8 cellular contexts compared by ENCODE assay signal in the genomic region with DNA sequence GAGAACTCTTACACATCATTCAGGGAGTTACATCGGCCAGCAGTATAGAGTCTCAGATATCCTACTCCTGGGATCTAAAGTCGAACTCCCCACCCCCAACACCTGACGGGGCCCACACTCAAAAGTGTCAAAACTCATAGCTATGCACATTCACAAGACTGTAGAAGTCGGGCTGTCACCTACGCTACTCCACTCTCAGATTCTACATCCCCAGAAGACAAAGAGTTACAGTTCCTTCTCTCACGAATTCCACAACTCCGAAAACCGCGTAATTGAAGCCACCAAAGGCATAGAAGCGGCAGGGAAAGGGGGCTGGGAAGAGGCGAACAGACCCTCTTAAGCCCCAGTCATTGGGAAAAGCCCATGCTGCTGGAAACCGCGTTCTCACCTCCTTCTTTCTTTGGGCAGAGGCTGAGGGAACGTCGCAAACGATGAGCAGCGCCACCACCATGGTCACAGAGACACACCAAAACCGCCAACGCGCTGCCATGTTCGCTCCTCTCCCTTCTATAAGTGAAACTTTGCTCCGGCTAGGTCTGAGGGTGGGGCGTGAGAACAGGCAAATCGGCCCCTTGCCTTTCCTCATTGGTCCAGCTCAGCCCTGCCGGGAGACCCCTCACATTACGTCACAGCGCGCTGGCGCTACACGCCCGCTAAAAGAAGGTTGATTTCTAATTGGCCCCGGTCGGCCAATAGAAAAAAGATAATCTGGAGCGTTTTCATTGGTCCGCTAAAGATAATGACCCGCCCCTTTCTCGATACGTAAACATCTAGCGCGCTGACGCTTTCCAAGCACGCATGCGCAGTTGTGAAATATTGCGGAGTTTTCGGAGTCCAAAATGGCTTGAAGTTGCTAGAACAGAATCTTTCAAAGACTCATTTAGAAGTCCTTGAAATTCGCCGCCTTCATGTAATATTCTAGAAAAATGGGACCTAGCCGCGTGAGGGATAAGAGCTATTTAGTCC. TPM values are rescaled to one million over a fixed set of nuclear protein-coding genes. Genes with fewer than 3 reads are reported as not detected.
DNase-seq lines count a peak whose midpoint lies in the region; ATAC-seq and TF ChIP-seq lines count a peak whose summit lies in the region.

Gene MAGT1, minus strand, starts transcription at position 515 of the 966 bp plus-strand sequence. Its CDS starts 25 bp downstream, at position 490.

- 0% methylated on average over 48 to 49 of the region's 49 CpGs for WGBS in heart right ventricle, 2 donors
- 1 to 41% methylated on average over 21 to 49 of the region's 49 CpGs for WGBS in upper lobe of left lung, 2 donors

- TF ChIP-seq CTCF in GM13976 (IDR thresholded peaks at IDR 0.05; ENCODE audit: borderline replicate concordance, control extremely low read depth, extremely low read depth, insufficient read depth, missing control alignments) (no peak), heart right ventricle (IDR thresholded peaks at IDR 0.05) (no peak), upper lobe of left lung (IDR thresholded peaks at IDR 0.05) (peak in 1 of 6 experiments; percentile 15)

- H3K4me1 ChIP-seq in heart right ventricle = peaks cover 0 to 34% (median 3%) of the 10 kb centered on the region in 9 donors
- H3K4me1 ChIP-seq in upper lobe of left lung = peaks cover 5 to 14% (median 9%) of the 10 kb centered on the region in 4 donors

- in situ Hi-C loops in GM13976 (cut with MboI; ENCODE audit: low sequenced_read_pairs, unreplicated experiment) = no loop called here

- H3K27me3 ChIP-seq in heart right ventricle (no peaks in the 10 kb centered on the region), upper lobe of left lung (no peaks in the 10 kb centered on the region)

- peak; percentile 90 for ATAC-seq in HG02870 (IDR thresholded peaks at IDR 0.05; ENCODE audit: unreplicated experiment)
- ATAC-seq in heart right ventricle = peak; percentile 96 to 98 (median 97)
- ATAC-seq in upper lobe of left lung (ENCODE audit: low FRiP score in 2 of 2) = peak; percentile 96 to 97

- intact Hi-C loops in T-helper 1 cell treated with Interleukin-12 subunit alpha and Interleukin-12 subunit beta and Interleukin-4 antibody, amounts not matched to agents 30 ng/mL and 1 ng/mL, for 36 hours (cut with micrococcal nuclease) = loop anchor here (1.0 to 10.0 kb wide), 11 partner anchors 15 to 1748 kb away; partner anchors contain the start of genes ATP7A, ATRX, CYSLTR1 and FGF16
- intact Hi-C loops in heart right ventricle (cut with DNase I) = loop anchor here in 4 of 10 donors (5.0 to 10.0 kb wide), 4 partner anchors 108 to 210 kb away; partner anchors contain the start of genes ATRX (in 2 of the 4) and PGK1 (in 1 of the 4)
- intact Hi-C loops in posterior cingulate gyrus (cut with DNase I) = loop anchor here (5.0 kb wide), 1 partner anchor 108 kb away; the partner anchor contains the start of gene ATRX

- H3K9me3 ChIP-seq in heart right ventricle (peaks cover 0 to 12% (median 0%) of the 10 kb centered on the region in 11 donors), upper lobe of left lung (no peaks in the 10 kb centered on the region)

- peak in 1 of 4 donors; percentile 58 for TF ChIP-seq EP300 in upper lobe of left lung (IDR thresholded peaks at IDR 0.05)

- peak in 3 of 4 donors; percentile 89 to 90 (median 90) for TF ChIP-seq POLR2A in upper lobe of left lung (IDR thresholded peaks at IDR 0.05)

- H3K4me3 ChIP-seq in heart right ventricle (peak within 1 kb of the TSS; percentile 28 to 79 (median 72)), upper lobe of left lung (peak within 1 kb of the TSS; percentile 26 to 68 (median 57))

- peak; percentile 76 for DNase-seq in GM13976 (ENCODE audit: low spot score)
- peak; percentile 92 for DNase-seq in NCI-H146 treated with DMSO at 0.1 percent for 48 hours (lab: John Stamatoyannopoulos, UW; ENCODE audit: unreplicated experiment)
- DNase-seq in amniotic epithelial cell (ENCODE audit: low read depth) = peak; percentile 94
- peak; percentile 87 to 94 for DNase-seq in heart right ventricle
- peak; percentile 75 to 98 (median 84) for DNase-seq in posterior cingulate gyrus
- peak; percentile 84 to 93 for DNase-seq in upper lobe of left lung

- H3K27ac ChIP-seq in heart right ventricle = peak within 1 kb of the TSS; percentile 78 to 96 (median 92)
- H3K27ac ChIP-seq in upper lobe of left lung = peak within 1 kb of the TSS; percentile 90 to 92 (median 92)

- H3K36me3 ChIP-seq in heart right ventricle = no peaks in the 10 kb centered on the region
- H3K36me3 ChIP-seq in upper lobe of left lung = no peaks in the 10 kb centered on the region

RNA-seq across cellular contexts. Expression of gene MAGT1, which starts in this region (rescaled TPM):
- total RNA-seq in T-helper 1 cell treated with Interleukin-12 subunit alpha and Interleukin-12 subunit beta and Interleukin-4 antibody, amounts not matched to agents 30 ng/mL and 1 ng/mL, for 36 hours = 62.1 and 66.5 TPM in 2 replicates
- 10 to 100 TPM; 45.1 to 72.7 (median 52.8) TPM for total RNA-seq in heart right ventricle
- polyA plus RNA-seq in heart right ventricle = 10 to 100 TPM; 15.7 to 45.4 TPM
- 10 to 100 TPM; 26.2 to 68.2 (median 51.7) TPM for total RNA-seq in upper lobe of left lung

Comparison
In these comparisons a context has a peak if more than half of its experiments do, and no peak if none do; other contexts are left out.
1. Peak in every context shown above with its lines: DNase-seq, ATAC-seq, H3K4me3 ChIP-seq and H3K27ac ChIP-seq.